Comparison of ENCODE assay signal across 13 cellular contexts in genomic region chr16:67674851-67675578, GRCh38. TPM values are rescaled to one million over a fixed set of nuclear protein-coding genes. Genes with fewer than 3 reads are reported as not detected.
DNase-seq lines count a peak whose midpoint lies in the region; ATAC-seq and TF ChIP-seq lines count a peak whose summit lies in the region.
"Had no signal": no experiment of that assay in that cellular context is flagged by ENCODE, and none has a peak within 500 bp of the region (broad histone marks: within the 10 kb centered on the region; RNA-seq: fewer than 3 reads in every experiment).

No MANE protein-coding gene starts in this region.

- no peak for TF ChIP-seq EP300 in stomach (IDR thresholded peaks at IDR 0.05)

- H3K4me1 Mint-ChIP-seq in mesothelial cell of epicardium (peaks cover 6% of the 10 kb centered on the region), type B pancreatic cell (ENCODE audit: unreplicated experiment) (peaks cover 22% of the 10 kb centered on the region)

- H3K4me3 Mint-ChIP-seq in mesothelial cell of epicardium (no peak overlapping the region), type B pancreatic cell (no peak overlapping the region)
- H3K4me3 Mint-ChIP-seq: H9 had no signal

- H3K27me3 ChIP-seq in adipocyte (replicated peaks; ENCODE audit: control insufficient read depth, insufficient read depth, low read length) (no peaks in the 10 kb centered on the region), stomach (no peaks in the 10 kb centered on the region)

- ATAC-seq in left lobe of liver, result peak; percentile 60

- peak overlapping the region in 4 of 5 donors; percentile 71 to 86 (median 77) for H3K27ac ChIP-seq in stomach
- H3K27ac ChIP-seq: 22Rv1 had no signal

- 94 to 96% (median 94%) methylated on average over 23 to 28 of the region's 28 CpGs for WGBS in stomach, 5 donors

- TF ChIP-seq CTCF in stomach (IDR thresholded peaks at IDR 0.05) (no peak), mesothelial cell of epicardium (IDR thresholded peaks at IDR 0.05; ENCODE audit: unreplicated experiment) (no peak), type B pancreatic cell (conservative IDR thresholded peaks at IDR 0.05) (no peak)

- H3K4me1 ChIP-seq in adipocyte (ENCODE audit: control insufficient read depth, insufficient read depth, low read length) (peaks cover 41% of the 10 kb centered on the region), stomach (peaks cover 21 to 38% (median 30%) of the 10 kb centered on the region in 4 donors)

- DNase-seq in DMS53 (lab: John Stamatoyannopoulos, UW) (peak; percentile 28), DMS53 treated with DMSO at 0.1 percent for 48 hours (lab: John Stamatoyannopoulos, UW; ENCODE audit: unreplicated experiment) (no peak), adipocyte (ENCODE audit: low read depth) (no peak), left lobe of liver (ENCODE audit: low spot score) (peak; percentile 81), stomach (no peak), mesothelial cell of epicardium (ENCODE audit: low spot score in 2 of 2, unreplicated experiment in 2 of 2) (no peak), type B pancreatic cell (ENCODE audit: extremely low spot score, unreplicated experiment) (no peak), HCEC 1CT (no peak)
- DNase-seq: glutamatergic neuron, H9, NCI-H1092 treated with DMSO at 0.1 percent for 48 hours, NCI-H524 treated with DMSO at 0.1 percent for 48 hours had no signal

- H3K36me3 ChIP-seq in adipocyte (ENCODE audit: control insufficient read depth, insufficient read depth, low read length, severe bottlenecking), result no peaks in the 10 kb centered on the region
- peaks cover 0 to 17% (median 10%) of the 10 kb centered on the region in 4 donors for H3K36me3 ChIP-seq in stomach

- no peaks in the 10 kb centered on the region for H3K9me3 Mint-ChIP-seq in mesothelial cell of epicardium
- no peaks in the 10 kb centered on the region for H3K9me3 Mint-ChIP-seq in type B pancreatic cell
- H3K9me3 Mint-ChIP-seq: H9 had no signal

- H3K9ac ChIP-seq in adipocyte (ENCODE audit: low read length), result peak overlapping the region; percentile 69

- no peak for TF ChIP-seq POLR2A in stomach (IDR thresholded peaks at IDR 0.05)

- intact Hi-C loops in stomach (cut with DNase I; ENCODE audit: low total_unique reads), result no loop called here

- no peaks in the 10 kb centered on the region for H3K27me3 Mint-ChIP-seq in mesothelial cell of epicardium (ENCODE audit: low read depth)
- no peaks in the 10 kb centered on the region for H3K27me3 Mint-ChIP-seq in type B pancreatic cell

- H3K27ac Mint-ChIP-seq in mesothelial cell of epicardium (no peak overlapping the region), type B pancreatic cell (no peak overlapping the region)

- no peaks in the 10 kb centered on the region for H3K9me3 ChIP-seq in adipocyte (ENCODE audit: control insufficient read depth, low read length)
- H3K9me3 ChIP-seq in stomach, result no peaks in the 10 kb centered on the region

- H3K4me3 ChIP-seq in adipocyte (ENCODE audit: low read length) (no peak overlapping the region), stomach (no peak overlapping the region)

- peaks cover 8% of the 10 kb centered on the region for H3K36me3 Mint-ChIP-seq in mesothelial cell of epicardium
- H3K36me3 Mint-ChIP-seq in type B pancreatic cell, result no peaks in the 10 kb centered on the region

RNA-seq across cellular contexts. Expression of gene C16orf86, which starts 8.4 kb away (rescaled TPM):
- total RNA-seq in left lobe of liver, result 5.5 TPM
- total RNA-seq in stomach, result 10 to 100 TPM in 1 of 5 donors, 1 to 10 TPM in 1, not detected in 3; 3.5 to 83.0 TPM
- 1 to 10 TPM; 3.2 to 3.6 (median 3.4) TPM for polyA plus RNA-seq in stomach
- total RNA-seq in mesothelial cell of epicardium, result 1.2 to 2.0 TPM (median 1.8 TPM) in 3 replicates
- total RNA-seq in type B pancreatic cell (ENCODE audit: low replicate concordance), result 1.5 and 2.8 TPM in 2 replicates

RNA-seq across cellular contexts. Expression of gene ENKD1, which starts 8.5 kb away (rescaled TPM):
- total RNA-seq in left lobe of liver (10.6 TPM), stomach (100 to 1,000 TPM in 1 of 5 donors, 10 to 100 TPM in 2, 1 to 10 TPM in 2; 5.8 to 113 (median 10.4) TPM), mesothelial cell of epicardium (11.7 to 13.0 TPM (median 12.8 TPM) in 3 replicates), type B pancreatic cell (ENCODE audit: low replicate concordance) (12.2 and 18.8 TPM in 2 replicates)
- 10 to 100 TPM; 19.7 to 31.5 (median 20.5) TPM for polyA plus RNA-seq in stomach

RNA-seq across cellular contexts. Expression of gene PARD6A, which starts 14.3 kb away (rescaled TPM):
- total RNA-seq in left lobe of liver (3.4 TPM), stomach (10 to 100 TPM in 3 of 5 donors, 1 to 10 TPM in 2; 1.1 to 56.7 (median 14.6) TPM), mesothelial cell of epicardium (1.9 to 2.2 TPM (median 1.9 TPM) in 3 replicates), type B pancreatic cell (ENCODE audit: low replicate concordance) (4.7 and 6.5 TPM in 2 replicates)
- polyA plus RNA-seq in stomach, result 1 to 10 TPM; 3.5 to 7.2 (median 7.0) TPM

RNA-seq across cellular contexts. Expression of gene ACD, which starts 15.0 kb away (rescaled TPM):
- total RNA-seq in left lobe of liver (5.0 TPM), stomach (10 to 100 TPM in 2 of 5 donors, 1 to 10 TPM in 2, under 1 TPM in 1; 0.87 to 30.3 (median 5.3) TPM), mesothelial cell of epicardium (24.5 to 27.9 TPM (median 25.8 TPM) in 3 replicates), type B pancreatic cell (ENCODE audit: low replicate concordance) (19.9 and 31.6 TPM in 2 replicates)
- polyA plus RNA-seq in stomach, result 10 to 100 TPM; 12.0 to 17.1 (median 16.2) TPM

RNA-seq across cellular contexts. Expression of gene CARMIL2, which starts 30.1 kb away (rescaled TPM):
- total RNA-seq in left lobe of liver, result 1.1 TPM
- 10 to 100 TPM in 1 of 5 donors, 1 to 10 TPM in 2, under 1 TPM in 2; 0.18 to 28.1 (median 1.0) TPM for total RNA-seq in stomach
- 1 to 10 TPM in 2 of 3 donors, under 1 TPM in 1; 0.46 to 2.4 (median 2.0) TPM for polyA plus RNA-seq in stomach
- total RNA-seq in mesothelial cell of epicardium, result 6.7 to 10.2 TPM (median 8.0 TPM) in 3 replicates
- total RNA-seq in type B pancreatic cell (ENCODE audit: low replicate concordance), result 2.8 and 3.4 TPM in 2 replicates

Comparison
In these comparisons a context has a peak if more than half of its experiments do, and no peak if none do; other contexts are left out.
1. DNase-seq: peak in DMS53 (single experiment) and left lobe of liver (single experiment); none in DMS53 treated with DMSO at 0.1 percent for 48 hours (single experiment), adipocyte (single experiment), stomach (single experiment), mesothelial cell of epicardium (0 of 2), type B pancreatic cell (single experiment) and HCEC 1CT (single experiment).